Comparison of ENCODE assay signal across 13 cellular contexts in genomic region chr20:50200482-50201104, GRCh38.
"Had no signal": no experiment of that assay in that cellular context is flagged by ENCODE, and none has a peak within 500 bp of the region (broad histone marks: within the 10 kb centered on the region; RNA-seq: fewer than 3 reads in every experiment).

No MANE protein-coding gene starts in this region.

- H3K4me3 ChIP-seq: esophagus muscularis mucosa, upper lobe of right lung had no signal

- ATAC-seq: sciatic nerve, upper lobe of right lung had no signal

- H3K36me3 ChIP-seq: esophagus muscularis mucosa, upper lobe of right lung had no signal

- H3K4me1 ChIP-seq: upper lobe of right lung had no signal

- H3K9me3 ChIP-seq: upper lobe of right lung had no signal

- H3K27me3 ChIP-seq: esophagus muscularis mucosa, upper lobe of right lung had no signal

- DNase-seq: activated CD4-positive, alpha-beta T cell treated with anti-CD3 and anti-CD28 coated beads, Interleukin-2, amount 50 U/mL, for 4 hours; activated CD4-positive, CD25-positive, alpha-beta regulatory T cell treated with anti-CD3 and anti-CD28 coated beads, Interleukin-2, amount 50 U/mL, for 72 hours; activated effector memory CD4-positive, alpha-beta T cell treated with Interleukin-2 at 50 U/mL for 16 hours; activated T-cell treated with anti-CD3 and anti-CD28 coated beads, Interleukin-2, amount 50 U/mL, for 1 hour; amniotic stem cell; glutamatergic neuron; stimulated activated CD4-positive, alpha-beta T cell treated with anti-CD3 and anti-CD28 coated beads, Interleukin-12 subunit alpha, Interleukin-12 subunit beta, amount 100 ng/mL, for 4 hours; stimulated activated naive CD4-positive, alpha-beta T cell treated with Interleukin-2 at 50 U/mL for 16 hours; SW 1271; T-helper 9 cell; upper lobe of right lung had no signal

- H3K27ac ChIP-seq: esophagus muscularis mucosa, upper lobe of right lung had no signal
